ENCODE assay signal across 1 cellular context in the genomic region with DNA sequence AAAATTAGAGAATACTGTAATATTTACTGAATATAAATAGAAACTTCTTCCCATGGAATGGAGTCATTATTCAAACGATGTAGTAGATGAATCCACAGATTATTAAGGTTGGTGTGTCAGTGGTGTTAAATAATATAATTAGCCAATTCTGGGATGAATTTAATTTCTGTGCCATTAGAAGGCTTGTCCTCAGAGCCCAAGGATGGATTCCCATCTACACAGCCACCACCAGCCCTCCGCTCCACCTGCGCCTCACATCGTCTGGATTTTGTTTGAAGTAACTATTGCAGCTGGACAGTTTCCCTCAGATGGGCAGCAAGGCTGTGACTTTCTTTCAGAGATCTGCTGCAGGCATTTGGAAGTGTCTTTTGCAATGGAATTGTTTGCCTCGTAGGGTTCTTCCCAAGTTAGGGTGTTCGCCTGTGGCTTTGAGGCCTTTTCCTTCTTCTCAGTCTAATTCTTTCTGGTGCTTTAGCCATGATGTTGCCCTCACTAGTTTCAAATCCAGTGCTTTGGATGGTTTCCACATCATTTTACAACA.
TF ChIP-seq lines count a peak whose summit lies in the region.

No MANE protein-coding gene starts in this region.

TF ChIP-seq in K562, 482 proteins besides CTCF, POLR2A, EP300 and RAD21 (continued from another document and continues in another):
- TF ChIP-seq, protein P1, sequence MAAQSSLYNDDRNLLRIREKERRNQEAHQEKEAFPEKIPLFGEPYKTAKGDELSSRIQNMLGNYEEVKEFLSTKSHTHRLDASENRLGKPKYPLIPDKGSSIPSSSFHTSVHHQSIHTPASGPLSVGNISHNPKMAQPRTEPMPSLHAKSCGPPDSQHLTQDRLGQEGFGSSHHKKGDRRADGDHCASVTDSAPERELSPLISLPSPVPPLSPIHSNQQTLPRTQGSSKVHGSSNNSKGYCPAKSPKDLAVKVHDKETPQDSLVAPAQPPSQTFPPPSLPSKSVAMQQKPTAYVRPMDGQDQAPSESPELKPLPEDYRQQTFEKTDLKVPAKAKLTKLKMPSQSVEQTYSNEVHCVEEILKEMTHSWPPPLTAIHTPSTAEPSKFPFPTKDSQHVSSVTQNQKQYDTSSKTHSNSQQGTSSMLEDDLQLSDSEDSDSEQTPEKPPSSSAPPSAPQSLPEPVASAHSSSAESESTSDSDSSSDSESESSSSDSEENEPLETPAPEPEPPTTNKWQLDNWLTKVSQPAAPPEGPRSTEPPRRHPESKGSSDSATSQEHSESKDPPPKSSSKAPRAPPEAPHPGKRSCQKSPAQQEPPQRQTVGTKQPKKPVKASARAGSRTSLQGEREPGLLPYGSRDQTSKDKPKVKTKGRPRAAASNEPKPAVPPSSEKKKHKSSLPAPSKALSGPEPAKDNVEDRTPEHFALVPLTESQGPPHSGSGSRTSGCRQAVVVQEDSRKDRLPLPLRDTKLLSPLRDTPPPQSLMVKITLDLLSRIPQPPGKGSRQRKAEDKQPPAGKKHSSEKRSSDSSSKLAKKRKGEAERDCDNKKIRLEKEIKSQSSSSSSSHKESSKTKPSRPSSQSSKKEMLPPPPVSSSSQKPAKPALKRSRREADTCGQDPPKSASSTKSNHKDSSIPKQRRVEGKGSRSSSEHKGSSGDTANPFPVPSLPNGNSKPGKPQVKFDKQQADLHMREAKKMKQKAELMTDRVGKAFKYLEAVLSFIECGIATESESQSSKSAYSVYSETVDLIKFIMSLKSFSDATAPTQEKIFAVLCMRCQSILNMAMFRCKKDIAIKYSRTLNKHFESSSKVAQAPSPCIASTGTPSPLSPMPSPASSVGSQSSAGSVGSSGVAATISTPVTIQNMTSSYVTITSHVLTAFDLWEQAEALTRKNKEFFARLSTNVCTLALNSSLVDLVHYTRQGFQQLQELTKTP (IDR thresholded peaks at IDR 0.05; ENCODE audit: low read depth in 1 of 2, partially characterized antibody in 2 of 2): peak; percentile 16 to 23
- TF ChIP-seq PHB (CRISPR knock-in tag; IDR thresholded peaks at IDR 0.05) (no peak), ZNF668 (CRISPR knock-in tag; IDR thresholded peaks at IDR 0.05) (0 out of 2 replicates have a peak, but pooled peaks have one; percentile 48), HEY1 (CRISPR knock-in tag; IDR thresholded peaks at IDR 0.05; ENCODE audit: borderline replicate concordance) (no peak), THRAP3 (IDR thresholded peaks at IDR 0.05; ENCODE audit: borderline replicate concordance) (no peak; the same call in 1 of the 2 replicates), CBFA2T3 (IDR thresholded peaks at IDR 0.05) (peak; percentile 9; the same call in 1 of the 2 replicates), ZC3H11A (IDR thresholded peaks at IDR 0.05; ENCODE audit: low read depth, low read length) (no peak), TFAM (CRISPR knock-in tag; conservative IDR thresholded peaks at IDR 0.05) (no peak), POLR2B (IDR thresholded peaks at IDR 0.05; ENCODE audit: low read depth, partially characterized antibody) (peak; percentile 15), MYBL2 (IDR thresholded peaks at IDR 0.05; ENCODE audit: low read depth) (no peak), MYBL2 (CRISPR knock-in tag; IDR thresholded peaks at IDR 0.05; ENCODE audit: borderline replicate concordance) (no peak), ZNF561 (CRISPR knock-in tag; conservative IDR thresholded peaks at IDR 0.05) (no peak), HDAC1 (IDR thresholded peaks at IDR 0.05) (peak in 1 of 2 experiments; percentile 47; a peak in 2 of 4 replicates), PURB (CRISPR knock-in tag; IDR thresholded peaks at IDR 0.05; ENCODE audit: low read depth) (no peak), SNRNP70 (optimal IDR thresholded peaks at IDR 0.05; ENCODE audit: low read depth, low read length) (no peak), GTF2E2 (tag; IDR thresholded peaks at IDR 0.05) (no peak), DNMT1 (IDR thresholded peaks at IDR 0.05) (no peak), MTA2 (IDR thresholded peaks at IDR 0.05; ENCODE audit: low read depth) (no peak), ZNF778 (CRISPR knock-in tag; IDR thresholded peaks at IDR 0.05) (no peak), KLF10 (CRISPR knock-in tag; IDR thresholded peaks at IDR 0.05) (no peak), ARID2 (IDR thresholded peaks at IDR 0.05) (peak; percentile 16; the same call in 1 of the 2 replicates), JUND (IDR thresholded peaks at IDR 0.05; ENCODE audit: borderline replicate concordance, low read depth, low read length) (no peak), JUND (tag; IDR thresholded peaks at IDR 0.05; ENCODE audit: borderline replicate concordance, low read depth, low read length) (no peak), NFATC3 (IDR thresholded peaks at IDR 0.05) (no peak), SIN3A (IDR thresholded peaks at IDR 0.05; ENCODE audit: borderline replicate concordance in 2 of 2, control insufficient read depth in 1 of 2, low read depth in 2 of 2, low read length in 2 of 2) (peak in 1 of 2 experiments; percentile 27; a peak in 1 of 4 replicates), SRSF7 (optimal IDR thresholded peaks at IDR 0.05; ENCODE audit: low read depth, low read length) (no peak), MTA1 (IDR thresholded peaks at IDR 0.05; ENCODE audit: borderline replicate concordance) (no peak), CHD1 (IDR thresholded peaks at IDR 0.05; ENCODE audit: low read length) (peak; percentile 24), TAF1 (IDR thresholded peaks at IDR 0.05; ENCODE audit: control insufficient read depth, extremely low read depth, insufficient read depth, low read length, severe bottlenecking) (peak; percentile 27), GATAD2B (IDR thresholded peaks at IDR 0.05; ENCODE audit: borderline replicate concordance) (no peak), CAMTA2 (CRISPR knock-in tag; conservative IDR thresholded peaks at IDR 0.05) (no peak), ZNF551 (CRISPR knock-in tag; IDR thresholded peaks at IDR 0.05) (no peak)
- TF ChIP-seq, protein P2, sequence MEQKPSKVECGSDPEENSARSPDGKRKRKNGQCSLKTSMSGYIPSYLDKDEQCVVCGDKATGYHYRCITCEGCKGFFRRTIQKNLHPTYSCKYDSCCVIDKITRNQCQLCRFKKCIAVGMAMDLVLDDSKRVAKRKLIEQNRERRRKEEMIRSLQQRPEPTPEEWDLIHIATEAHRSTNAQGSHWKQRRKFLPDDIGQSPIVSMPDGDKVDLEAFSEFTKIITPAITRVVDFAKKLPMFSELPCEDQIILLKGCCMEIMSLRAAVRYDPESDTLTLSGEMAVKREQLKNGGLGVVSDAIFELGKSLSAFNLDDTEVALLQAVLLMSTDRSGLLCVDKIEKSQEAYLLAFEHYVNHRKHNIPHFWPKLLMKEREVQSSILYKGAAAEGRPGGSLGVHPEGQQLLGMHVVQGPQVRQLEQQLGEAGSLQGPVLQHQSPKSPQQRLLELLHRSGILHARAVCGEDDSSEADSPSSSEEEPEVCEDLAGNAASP (IDR thresholded peaks at IDR 0.05): no peak
- TF ChIP-seq, protein P3, sequence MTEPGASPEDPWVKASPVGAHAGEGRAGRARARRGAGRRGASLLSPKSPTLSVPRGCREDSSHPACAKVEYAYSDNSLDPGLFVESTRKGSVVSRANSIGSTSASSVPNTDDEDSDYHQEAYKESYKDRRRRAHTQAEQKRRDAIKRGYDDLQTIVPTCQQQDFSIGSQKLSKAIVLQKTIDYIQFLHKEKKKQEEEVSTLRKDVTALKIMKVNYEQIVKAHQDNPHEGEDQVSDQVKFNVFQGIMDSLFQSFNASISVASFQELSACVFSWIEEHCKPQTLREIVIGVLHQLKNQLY (CRISPR knock-in tag; conservative IDR thresholded peaks at IDR 0.05): 0 out of 4 replicates have a peak, but pooled peaks of 1 of the 2 experiments have one; percentile 40
- TF ChIP-seq, protein P4, sequence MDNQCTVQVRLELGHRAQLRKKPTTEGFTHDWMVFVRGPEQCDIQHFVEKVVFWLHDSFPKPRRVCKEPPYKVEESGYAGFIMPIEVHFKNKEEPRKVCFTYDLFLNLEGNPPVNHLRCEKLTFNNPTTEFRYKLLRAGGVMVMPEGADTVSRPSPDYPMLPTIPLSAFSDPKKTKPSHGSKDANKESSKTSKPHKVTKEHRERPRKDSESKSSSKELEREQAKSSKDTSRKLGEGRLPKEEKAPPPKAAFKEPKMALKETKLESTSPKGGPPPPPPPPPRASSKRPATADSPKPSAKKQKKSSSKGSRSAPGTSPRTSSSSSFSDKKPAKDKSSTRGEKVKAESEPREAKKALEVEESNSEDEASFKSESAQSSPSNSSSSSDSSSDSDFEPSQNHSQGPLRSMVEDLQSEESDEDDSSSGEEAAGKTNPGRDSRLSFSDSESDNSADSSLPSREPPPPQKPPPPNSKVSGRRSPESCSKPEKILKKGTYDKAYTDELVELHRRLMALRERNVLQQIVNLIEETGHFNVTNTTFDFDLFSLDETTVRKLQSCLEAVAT (IDR thresholded peaks at IDR 0.05): peak; percentile 80 to 89; a peak in 3 of 4 replicates
- TF ChIP-seq, protein P5, sequence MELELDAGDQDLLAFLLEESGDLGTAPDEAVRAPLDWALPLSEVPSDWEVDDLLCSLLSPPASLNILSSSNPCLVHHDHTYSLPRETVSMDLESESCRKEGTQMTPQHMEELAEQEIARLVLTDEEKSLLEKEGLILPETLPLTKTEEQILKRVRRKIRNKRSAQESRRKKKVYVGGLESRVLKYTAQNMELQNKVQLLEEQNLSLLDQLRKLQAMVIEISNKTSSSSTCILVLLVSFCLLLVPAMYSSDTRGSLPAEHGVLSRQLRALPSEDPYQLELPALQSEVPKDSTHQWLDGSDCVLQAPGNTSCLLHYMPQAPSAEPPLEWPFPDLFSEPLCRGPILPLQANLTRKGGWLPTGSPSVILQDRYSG (tag; conservative IDR thresholded peaks at IDR 0.05; ENCODE audit: low read depth): no peak
- TF ChIP-seq, protein P6, sequence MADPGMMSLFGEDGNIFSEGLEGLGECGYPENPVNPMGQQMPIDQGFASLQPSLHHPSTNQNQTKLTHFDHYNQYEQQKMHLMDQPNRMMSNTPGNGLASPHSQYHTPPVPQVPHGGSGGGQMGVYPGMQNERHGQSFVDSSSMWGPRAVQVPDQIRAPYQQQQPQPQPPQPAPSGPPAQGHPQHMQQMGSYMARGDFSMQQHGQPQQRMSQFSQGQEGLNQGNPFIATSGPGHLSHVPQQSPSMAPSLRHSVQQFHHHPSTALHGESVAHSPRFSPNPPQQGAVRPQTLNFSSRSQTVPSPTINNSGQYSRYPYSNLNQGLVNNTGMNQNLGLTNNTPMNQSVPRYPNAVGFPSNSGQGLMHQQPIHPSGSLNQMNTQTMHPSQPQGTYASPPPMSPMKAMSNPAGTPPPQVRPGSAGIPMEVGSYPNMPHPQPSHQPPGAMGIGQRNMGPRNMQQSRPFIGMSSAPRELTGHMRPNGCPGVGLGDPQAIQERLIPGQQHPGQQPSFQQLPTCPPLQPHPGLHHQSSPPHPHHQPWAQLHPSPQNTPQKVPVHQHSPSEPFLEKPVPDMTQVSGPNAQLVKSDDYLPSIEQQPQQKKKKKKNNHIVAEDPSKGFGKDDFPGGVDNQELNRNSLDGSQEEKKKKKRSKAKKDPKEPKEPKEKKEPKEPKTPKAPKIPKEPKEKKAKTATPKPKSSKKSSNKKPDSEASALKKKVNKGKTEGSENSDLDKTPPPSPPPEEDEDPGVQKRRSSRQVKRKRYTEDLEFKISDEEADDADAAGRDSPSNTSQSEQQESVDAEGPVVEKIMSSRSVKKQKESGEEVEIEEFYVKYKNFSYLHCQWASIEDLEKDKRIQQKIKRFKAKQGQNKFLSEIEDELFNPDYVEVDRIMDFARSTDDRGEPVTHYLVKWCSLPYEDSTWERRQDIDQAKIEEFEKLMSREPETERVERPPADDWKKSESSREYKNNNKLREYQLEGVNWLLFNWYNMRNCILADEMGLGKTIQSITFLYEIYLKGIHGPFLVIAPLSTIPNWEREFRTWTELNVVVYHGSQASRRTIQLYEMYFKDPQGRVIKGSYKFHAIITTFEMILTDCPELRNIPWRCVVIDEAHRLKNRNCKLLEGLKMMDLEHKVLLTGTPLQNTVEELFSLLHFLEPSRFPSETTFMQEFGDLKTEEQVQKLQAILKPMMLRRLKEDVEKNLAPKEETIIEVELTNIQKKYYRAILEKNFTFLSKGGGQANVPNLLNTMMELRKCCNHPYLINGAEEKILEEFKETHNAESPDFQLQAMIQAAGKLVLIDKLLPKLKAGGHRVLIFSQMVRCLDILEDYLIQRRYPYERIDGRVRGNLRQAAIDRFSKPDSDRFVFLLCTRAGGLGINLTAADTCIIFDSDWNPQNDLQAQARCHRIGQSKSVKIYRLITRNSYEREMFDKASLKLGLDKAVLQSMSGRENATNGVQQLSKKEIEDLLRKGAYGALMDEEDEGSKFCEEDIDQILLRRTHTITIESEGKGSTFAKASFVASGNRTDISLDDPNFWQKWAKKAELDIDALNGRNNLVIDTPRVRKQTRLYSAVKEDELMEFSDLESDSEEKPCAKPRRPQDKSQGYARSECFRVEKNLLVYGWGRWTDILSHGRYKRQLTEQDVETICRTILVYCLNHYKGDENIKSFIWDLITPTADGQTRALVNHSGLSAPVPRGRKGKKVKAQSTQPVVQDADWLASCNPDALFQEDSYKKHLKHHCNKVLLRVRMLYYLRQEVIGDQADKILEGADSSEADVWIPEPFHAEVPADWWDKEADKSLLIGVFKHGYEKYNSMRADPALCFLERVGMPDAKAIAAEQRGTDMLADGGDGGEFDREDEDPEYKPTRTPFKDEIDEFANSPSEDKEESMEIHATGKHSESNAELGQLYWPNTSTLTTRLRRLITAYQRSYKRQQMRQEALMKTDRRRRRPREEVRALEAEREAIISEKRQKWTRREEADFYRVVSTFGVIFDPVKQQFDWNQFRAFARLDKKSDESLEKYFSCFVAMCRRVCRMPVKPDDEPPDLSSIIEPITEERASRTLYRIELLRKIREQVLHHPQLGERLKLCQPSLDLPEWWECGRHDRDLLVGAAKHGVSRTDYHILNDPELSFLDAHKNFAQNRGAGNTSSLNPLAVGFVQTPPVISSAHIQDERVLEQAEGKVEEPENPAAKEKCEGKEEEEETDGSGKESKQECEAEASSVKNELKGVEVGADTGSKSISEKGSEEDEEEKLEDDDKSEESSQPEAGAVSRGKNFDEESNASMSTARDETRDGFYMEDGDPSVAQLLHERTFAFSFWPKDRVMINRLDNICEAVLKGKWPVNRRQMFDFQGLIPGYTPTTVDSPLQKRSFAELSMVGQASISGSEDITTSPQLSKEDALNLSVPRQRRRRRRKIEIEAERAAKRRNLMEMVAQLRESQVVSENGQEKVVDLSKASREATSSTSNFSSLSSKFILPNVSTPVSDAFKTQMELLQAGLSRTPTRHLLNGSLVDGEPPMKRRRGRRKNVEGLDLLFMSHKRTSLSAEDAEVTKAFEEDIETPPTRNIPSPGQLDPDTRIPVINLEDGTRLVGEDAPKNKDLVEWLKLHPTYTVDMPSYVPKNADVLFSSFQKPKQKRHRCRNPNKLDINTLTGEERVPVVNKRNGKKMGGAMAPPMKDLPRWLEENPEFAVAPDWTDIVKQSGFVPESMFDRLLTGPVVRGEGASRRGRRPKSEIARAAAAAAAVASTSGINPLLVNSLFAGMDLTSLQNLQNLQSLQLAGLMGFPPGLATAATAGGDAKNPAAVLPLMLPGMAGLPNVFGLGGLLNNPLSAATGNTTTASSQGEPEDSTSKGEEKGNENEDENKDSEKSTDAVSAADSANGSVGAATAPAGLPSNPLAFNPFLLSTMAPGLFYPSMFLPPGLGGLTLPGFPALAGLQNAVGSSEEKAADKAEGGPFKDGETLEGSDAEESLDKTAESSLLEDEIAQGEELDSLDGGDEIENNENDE (IDR thresholded peaks at IDR 0.05; ENCODE audit: low read depth, low read length): no peak
